ENCODE assay signal across 8 cellular contexts in the genomic region with DNA sequence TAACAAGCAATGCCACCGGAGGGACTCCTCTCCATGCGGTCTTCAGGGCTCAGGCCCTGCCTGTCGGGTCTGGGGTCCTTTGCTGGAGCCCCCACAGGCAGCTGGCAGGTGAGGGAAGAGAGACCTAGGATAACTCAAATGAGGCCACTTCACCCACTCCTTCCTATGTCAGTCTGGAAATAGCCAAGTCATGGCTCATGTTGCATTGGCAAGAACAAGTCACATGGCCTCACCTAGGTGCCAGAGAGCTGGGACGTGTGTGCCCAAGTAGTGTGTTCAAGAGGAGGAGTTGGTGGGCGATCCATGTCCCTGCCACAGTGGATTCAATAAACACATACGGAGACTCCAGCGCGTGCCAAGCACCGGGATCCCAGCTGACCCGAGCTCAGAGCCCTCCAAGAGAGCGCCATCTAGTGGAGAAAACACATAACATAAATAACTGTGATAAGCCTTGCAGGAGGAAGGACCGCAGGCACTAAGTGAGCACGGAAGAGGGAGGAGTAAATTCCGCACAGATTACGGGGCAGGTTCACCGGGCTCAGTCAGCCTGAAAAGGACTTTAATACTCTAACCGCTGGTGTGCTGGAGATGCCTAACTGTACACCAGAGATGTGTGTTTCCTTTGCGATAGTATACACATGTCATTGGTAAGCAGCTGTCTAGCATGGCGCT.
A peak's percentile ranks its signal among the peaks of the same experiment; 100 is the strongest.
DNase-seq lines count a peak whose midpoint lies in the region; ATAC-seq and TF ChIP-seq lines count a peak whose summit lies in the region.

No MANE protein-coding gene starts in this region.

- TF ChIP-seq CTCF in GM13976 (IDR thresholded peaks at IDR 0.05; ENCODE audit: borderline replicate concordance, control extremely low read depth, extremely low read depth, insufficient read depth, missing control alignments) (peak; percentile 69), WI38 (IDR thresholded peaks at IDR 0.05; ENCODE audit: low read depth, low read length) (peak; percentile 53), spleen (IDR thresholded peaks at IDR 0.05 in 8 of 11, conservative IDR thresholded peaks at IDR 0.05 in 3 of 11) (peak in 7 of 11 experiments; percentile 15 to 42 (median 36))

- H3K4me3 ChIP-seq in WI38 (ENCODE audit: low read depth, low read length) (no peak overlapping the region), right cardiac atrium (ENCODE audit: low read length) (no peak overlapping the region), spleen (no peak overlapping the region)

- H3K27me3 ChIP-seq in right cardiac atrium (ENCODE audit: control insufficient read depth, insufficient read depth), result no peaks in the 10 kb centered on the region
- H3K27me3 ChIP-seq in spleen (replicated peaks in 1 of 7), result peaks cover 0 to 10% (median 0%) of the 10 kb centered on the region in 7 donors

- H3K27ac ChIP-seq in right cardiac atrium (ENCODE audit: low read length) (no peak overlapping the region), spleen (no peak overlapping the region)

- WGBS in right cardiac atrium, result 38% methylated on average over 19 of the region's 19 CpGs
- 31 to 37% (median 33%) methylated on average over 18 to 19 of the region's 19 CpGs for WGBS in spleen, 5 donors

- intact Hi-C loops in right cardiac atrium (cut with DNase I), result loop anchor here in 2 of 4 donors (5.0 to 10.0 kb wide), 3 partner anchors 71 to 259 kb away; no protein-coding TSS in a partner anchor
- intact Hi-C loops in spleen (cut with DNase I; ENCODE audit: low total_unique reads), result no loop called here

- no peak for TF ChIP-seq POLR2A in spleen (IDR thresholded peaks at IDR 0.05)

- ATAC-seq in HG02623 (IDR thresholded peaks at IDR 0.05; ENCODE audit: unreplicated experiment) (peak; percentile 87), right cardiac atrium (peak; percentile 53 to 66)

- H3K4me1 ChIP-seq in right cardiac atrium (ENCODE audit: control insufficient read depth, insufficient read depth, low read length) (peaks cover 1% of the 10 kb centered on the region), spleen (no peaks in the 10 kb centered on the region)

- H3K36me3 ChIP-seq in spleen, result no peaks in the 10 kb centered on the region

- H3K9me3 ChIP-seq in right cardiac atrium (ENCODE audit: control insufficient read depth, low read length) (no peaks in the 10 kb centered on the region), spleen (peaks cover 0 to 9% (median 0%) of the 10 kb centered on the region in 8 donors)

- in situ Hi-C loops in GM13976 (cut with MboI; ENCODE audit: low sequenced_read_pairs, unreplicated experiment), result loop anchor here (10.0 kb wide), 1 partner anchor 259 kb away; no protein-coding TSS in a partner anchor

- DNase-seq in C1 segment of cervical spinal cord (lab: John Stamatoyannopoulos, UW) (peak in 8 of 14 donors; percentile 11 to 58 (median 42)), GM13976 (ENCODE audit: low spot score) (peak; percentile 64), MV-4-11 (lab: John Stamatoyannopoulos, UW) (peak; percentile 31), right cardiac atrium (peak; percentile 56 to 81 (median 76)), spleen (no peak)
- no peak for DNase-seq in activated CD4-positive, CD25-positive, alpha-beta regulatory T cell treated with anti-CD3 and anti-CD28 coated beads, Interleukin-2, amount 50 U/mL, for 72 hours

Comparison
In these comparisons a context has a peak if more than half of its experiments do, and no peak if none do; other contexts are left out.
1. DNase-seq: peak in C1 segment of cervical spinal cord (8 of 14), GM13976 (single experiment), MV-4-11 (single experiment) and right cardiac atrium (3 of 3); none in spleen (single experiment) and activated CD4-positive, CD25-positive, alpha-beta regulatory T cell treated with anti-CD3 and anti-CD28 coated beads, Interleukin-2, amount 50 U/mL, for 72 hours (single experiment).
2. Peak in every context shown above with its lines, with median percentiles within 50 percentile points of each other: CTCF ChIP-seq.